ENCODE assay signal across 22 cellular contexts in the genomic region with DNA sequence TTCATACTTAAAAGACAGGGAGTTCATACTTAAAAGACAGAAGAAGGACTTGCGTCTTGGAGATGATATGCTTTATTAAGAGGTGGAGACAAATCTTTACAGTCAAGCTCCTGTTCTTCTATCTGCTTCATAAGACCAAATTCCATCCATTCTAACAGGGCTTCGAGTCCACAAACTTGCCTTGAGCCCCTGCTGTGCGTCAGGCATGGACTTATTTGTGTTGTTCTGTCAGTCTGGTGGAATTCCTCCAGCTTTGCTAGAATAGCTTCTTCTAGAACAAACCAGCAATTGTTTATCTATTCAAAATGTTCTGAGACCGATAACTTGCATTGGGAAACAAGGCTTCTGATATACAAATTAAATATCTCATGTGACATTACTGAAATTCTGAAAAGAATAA.
"Had no signal": no experiment of that assay in that cellular context is flagged by ENCODE, and none has a peak within 500 bp of the region (broad histone marks: within the 10 kb centered on the region; RNA-seq: fewer than 3 reads in every experiment).

No MANE protein-coding gene starts in this region.

- H3K36me3 Mint-ChIP-seq: activated naive CD8-positive, alpha-beta T cell treated with anti-CD3 and anti-CD28 coated beads for 36 hours; naive B cell had no signal

- H3K4me3 Mint-ChIP-seq: activated naive CD8-positive, alpha-beta T cell treated with anti-CD3 and anti-CD28 coated beads for 36 hours; activated T-cell treated with anti-CD3 and anti-CD28 coated beads, Interleukin-2, amount 50 U/mL, for 24 hours; naive B cell had no signal

- H3K36me3 ChIP-seq: cardiac muscle cell, prostate gland, right atrium auricular region, thyroid gland had no signal

- ATAC-seq: mucosa of descending colon; stimulated activated naive CD8-positive, alpha-beta T cell treated with anti-CD3 and anti-CD28 coated beads, Interleukin-15, Interleukin-2, amounts not matched to agents 100 U/mL and 50 U/mL, for 24 hours had no signal

- H3K27me3 Mint-ChIP-seq: activated T-cell treated with anti-CD3 and anti-CD28 coated beads, Interleukin-2, amount 50 U/mL, for 24 hours had no signal

- H3K4me3 ChIP-seq: cardiac muscle cell, mucosa of descending colon, prostate gland, right atrium auricular region, thyroid gland had no signal

- H3K4me1 Mint-ChIP-seq: activated naive CD8-positive, alpha-beta T cell treated with anti-CD3 and anti-CD28 coated beads for 36 hours; naive B cell had no signal

- H3K27ac ChIP-seq: cardiac muscle cell, prostate gland, right atrium auricular region, thyroid gland had no signal

- H3K27me3 ChIP-seq: cardiac muscle cell, right atrium auricular region, thyroid gland had no signal

- FAIRE-seq: astrocyte, islet of Langerhans had no signal

- DNase-seq: activated CD4-positive, alpha-beta T cell treated with anti-CD3 and anti-CD28 coated beads for 1 hour; activated CD8-positive, alpha-beta memory T cell treated with anti-CD3 and anti-CD28 coated beads for 24 hours; activated CD8-positive, alpha-beta memory T cell treated with anti-CD3 and anti-CD28 coated beads, Interleukin-2, amount 50 U/mL, for 4 hours; activated naive CD4-positive, alpha-beta T cell treated with Interleukin-2 at 50 U/mL for 16 hours; activated naive CD8-positive, alpha-beta T cell treated with anti-CD3 and anti-CD28 coated beads for 36 hours; activated T-cell treated with anti-CD3 and anti-CD28 coated beads, Interleukin-2, amount 50 U/mL, for 24 hours; erythroblast; foreskin fibroblast; hippocampal formation; mesenchymal stem cell; mucosa of descending colon; naive B cell; stimulated activated CD4-positive, alpha-beta T cell treated with anti-CD3 and anti-CD28 coated beads, Interleukin-12 subunit alpha, Interleukin-12 subunit beta, amount 100 ng/mL, for 4 hours; stimulated activated CD4-positive, alpha-beta T cell treated with anti-CD3 and anti-CD28 coated beads, Interleukin-4, amount 100 ng/mL, for 4 hours; stimulated activated naive CD8-positive, alpha-beta T cell treated with anti-CD3 and anti-CD28 coated beads, Interleukin-15, Interleukin-2, amounts not matched to agents 100 U/mL and 50 U/mL, for 24 hours; T-helper 1 cell; thyroid gland had no signal

- H3K27ac Mint-ChIP-seq: activated naive CD8-positive, alpha-beta T cell treated with anti-CD3 and anti-CD28 coated beads for 36 hours; activated T-cell treated with anti-CD3 and anti-CD28 coated beads, Interleukin-2, amount 50 U/mL, for 24 hours; naive B cell had no signal
